In genomic region chr1:17542696-17543095, GRCh38 we compare ENCODE assay signal across 19 cellular contexts. TPM values are rescaled to one million over a fixed set of nuclear protein-coding genes. Genes with fewer than 3 reads are reported as not detected.
"Had no signal": no experiment of that assay in that cellular context is flagged by ENCODE, and none has a peak within 500 bp of the region (broad histone marks: within the 10 kb centered on the region; RNA-seq: fewer than 3 reads in every experiment).

No MANE protein-coding gene starts in this region.

- ATAC-seq: activated CD8-positive, alpha-beta memory T cell treated with anti-CD3 and anti-CD28 coated beads, Interleukin-2, amount 10 ng/mL, durations not matched to agents 7 days and 5 days; activated naive CD4-positive, alpha-beta T cell treated with anti-CD3 and anti-CD28 coated beads, Interleukin-2, amount 50 U/mL, for 72 hours; activated T-cell treated with anti-CD3 and anti-CD28 coated beads, Interleukin-2, amount 50 U/mL, for 4 hours; heart left ventricle; upper lobe of right lung had no signal

- H2AFZ ChIP-seq: neural progenitor cell, parathyroid adenoma had no signal

- H3K36me3 Mint-ChIP-seq: activated CD8-positive, alpha-beta memory T cell treated with anti-CD3 and anti-CD28 coated beads, Interleukin-2, amount 10 ng/mL, durations not matched to agents 7 days and 5 days had no signal

- H3K27ac ChIP-seq: heart left ventricle, left ventricle myocardium inferior, neural progenitor cell, parathyroid adenoma, upper lobe of right lung had no signal

- H3K4me3 ChIP-seq: breast epithelium, dorsolateral prefrontal cortex, heart left ventricle, left ventricle myocardium inferior, neural progenitor cell, skin epidermis, upper lobe of right lung had no signal

- H3K4me2 ChIP-seq: neural progenitor cell had no signal

- H3K27me3 ChIP-seq: breast epithelium, dorsolateral prefrontal cortex, neural progenitor cell had no signal

- H3K9ac ChIP-seq: neural progenitor cell, parathyroid adenoma had no signal

- H3K9me3 Mint-ChIP-seq: activated naive CD4-positive, alpha-beta T cell treated with anti-CD3 and anti-CD28 coated beads, Interleukin-2, amount 50 U/mL, for 72 hours; activated T-cell treated with anti-CD3 and anti-CD28 coated beads, Interleukin-2, amount 50 U/mL, for 4 hours; neural progenitor cell had no signal

- H3K36me3 ChIP-seq: breast epithelium, heart left ventricle, left ventricle myocardium inferior, neural progenitor cell, upper lobe of right lung had no signal

- H3K9me3 ChIP-seq: breast epithelium, heart left ventricle, left ventricle myocardium inferior, upper lobe of right lung had no signal

- H3K4me3 Mint-ChIP-seq: activated CD8-positive, alpha-beta memory T cell treated with anti-CD3 and anti-CD28 coated beads, Interleukin-2, amount 10 ng/mL, durations not matched to agents 7 days and 5 days; activated T-cell treated with anti-CD3 and anti-CD28 coated beads, Interleukin-2, amount 50 U/mL, for 4 hours; memory B cell; neural progenitor cell had no signal

- H3K4me1 Mint-ChIP-seq: activated CD8-positive, alpha-beta memory T cell treated with anti-CD3 and anti-CD28 coated beads, Interleukin-2, amount 10 ng/mL, durations not matched to agents 7 days and 5 days had no signal

- H3K27ac Mint-ChIP-seq: activated CD8-positive, alpha-beta memory T cell treated with anti-CD3 and anti-CD28 coated beads, Interleukin-2, amount 10 ng/mL, durations not matched to agents 7 days and 5 days; activated naive CD4-positive, alpha-beta T cell treated with anti-CD3 and anti-CD28 coated beads, Interleukin-2, amount 50 U/mL, for 72 hours; memory B cell; neural progenitor cell had no signal

- DNase-seq: activated CD4-positive, alpha-beta T cell treated with anti-CD3 and anti-CD28 coated beads, Interleukin-2, amount 50 U/mL, for 4 hours; activated CD4-positive, CD25-positive, alpha-beta regulatory T cell treated with anti-CD3 and anti-CD28 coated beads, Interleukin-2, amount 50 U/mL, for 72 hours; activated CD8-positive, alpha-beta memory T cell treated with anti-CD3 and anti-CD28 coated beads, Interleukin-2, amount 10 ng/mL, durations not matched to agents 7 days and 5 days; activated effector memory CD4-positive, alpha-beta T cell treated with anti-CD3 and anti-CD28 coated beads, Interleukin-2, amount 50 U/mL, for 16 hours; activated T-cell treated with anti-CD3 and anti-CD28 coated beads, Interleukin-2, amount 50 U/mL, for 4 hours; amygdala; dorsolateral prefrontal cortex; foreskin melanocyte; heart left ventricle; left ventricle myocardium inferior; retina; SW 1271; upper lobe of right lung had no signal

RNA-seq across cellular contexts. Expression of gene ARHGEF10L, which starts 3.2 kb away (rescaled TPM):
- total RNA-seq: activated CD8-positive, alpha-beta memory T cell treated with anti-CD3 and anti-CD28 coated beads, Interleukin-2, amount 10 ng/mL, durations not matched to agents 7 days and 5 days; activated naive CD4-positive, alpha-beta T cell treated with anti-CD3 and anti-CD28 coated beads, Interleukin-2, amount 50 U/mL, for 72 hours had no signal
